Comparison of ENCODE assay signal across 3 cellular contexts in the genomic region with DNA sequence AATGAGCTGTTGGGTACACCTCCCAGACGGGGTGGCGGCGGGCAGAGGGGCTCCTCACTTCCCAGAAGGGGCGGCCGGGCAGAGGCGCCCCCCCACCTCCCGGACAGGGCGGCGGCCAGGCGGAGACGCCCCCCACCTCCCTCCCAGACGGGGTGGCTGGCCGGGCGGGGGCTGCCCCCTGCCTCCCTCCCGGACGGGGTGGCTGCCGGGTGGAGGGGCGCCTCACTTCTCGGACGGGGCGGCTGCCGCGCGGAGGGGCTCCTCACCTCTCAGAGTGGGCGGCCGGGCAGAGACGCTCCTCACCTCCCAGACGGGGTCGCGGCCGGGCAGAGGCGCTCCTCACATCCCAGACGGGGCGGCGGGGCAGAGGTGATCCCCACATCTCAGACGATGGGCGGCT. TPM values are rescaled to one million over a fixed set of nuclear protein-coding genes. Genes with fewer than 3 reads are reported as not detected.
"Had no signal": no experiment of that assay in that cellular context is flagged by ENCODE, and none has a peak within 500 bp of the region (broad histone marks: within the 10 kb centered on the region; RNA-seq: fewer than 3 reads in every experiment).

No MANE protein-coding gene starts in this region.

RNA-seq across cellular contexts. Expression of a gene that starts 34.2 kb away (rescaled TPM):
- total RNA-seq: GM23248, H4, HFFc6 had no signal
- polyA plus RNA-seq: GM23248 had no signal
